Comparison of ENCODE assay signal across 8 cellular contexts in genomic region chr19:49157445-49158224, GRCh38. TPM values are rescaled to one million over a fixed set of nuclear protein-coding genes. Genes with fewer than 3 reads are reported as not detected.
A peak's percentile ranks its signal among the peaks of the same experiment; 100 is the strongest.
DNase-seq lines count a peak whose midpoint lies in the region; ATAC-seq and TF ChIP-seq lines count a peak whose summit lies in the region.

Gene TRPM4 (plus strand): TSS chr19:49157792. CDS start chr19:49157867, 75 bp downstream.

- no peaks in the 10 kb centered on the region for H3K9me3 Mint-ChIP-seq in activated T-helper 2 cell treated with anti-CD3 and anti-CD28 coated beads, Interferon-gamma antibody, Interleukin-2, Interleukin-4, amounts not matched to agents 10 μg/mL and 5 μg/mL and 100 μg/mL, durations not matched to agents 14 hours and 24 hours and 36 hours
- H3K9me3 Mint-ChIP-seq in naive thymus-derived CD8-positive, alpha-beta T cell: peaks cover 0 to 14% (median 0%) of the 10 kb centered on the region in 9 donors

- 1 to 4% methylated on average over 13 to 38 of the region's 41 CpGs for WGBS in testis, 2 donors

- H3K27me3 ChIP-seq in A673 (replicated peaks; ENCODE audit: insufficient read depth, low read depth, low read length, poor library complexity) (no peaks in the 10 kb centered on the region), testis (no peaks in the 10 kb centered on the region)

- TF ChIP-seq CTCF in A673 (conservative IDR thresholded peaks at IDR 0.05; ENCODE audit: low read depth, low read length) (no peak), fibroblast of the aortic adventitia (IDR thresholded peaks at IDR 0.05; ENCODE audit: insufficient read depth, low read length) (no peak), testis (IDR thresholded peaks at IDR 0.05) (no peak)

- H3K36me3 Mint-ChIP-seq in activated T-helper 2 cell treated with anti-CD3 and anti-CD28 coated beads, Interferon-gamma antibody, Interleukin-2, Interleukin-4, amounts not matched to agents 10 μg/mL and 5 μg/mL and 100 μg/mL, durations not matched to agents 14 hours and 24 hours and 36 hours (ENCODE audit: low read depth): no peaks in the 10 kb centered on the region
- H3K36me3 Mint-ChIP-seq in naive thymus-derived CD8-positive, alpha-beta T cell: peaks cover 0 to 9% (median 6%) of the 10 kb centered on the region in 3 donors

- TF ChIP-seq POLR2A in testis (IDR thresholded peaks at IDR 0.05): peak; percentile 33

- no TSS peak for BruUV-seq in A673 (replicated peaks; lab: Mats Ljungman, UMichigan)

- peak; percentile 64 to 79 for ATAC-seq in naive thymus-derived CD8-positive, alpha-beta T cell
- no peak for ATAC-seq in GM19023 (IDR thresholded peaks at IDR 0.05; ENCODE audit: unreplicated experiment)

- H3K4me1 ChIP-seq in A673 (ENCODE audit: insufficient read depth, low read length, poor library complexity, severe bottlenecking) (peaks cover 7% of the 10 kb centered on the region), testis (peaks cover 15% of the 10 kb centered on the region)

- H3K9me3 ChIP-seq in A673 (ENCODE audit: low read depth, low read length, poor library complexity, severe bottlenecking): no peaks in the 10 kb centered on the region
- H3K9me3 ChIP-seq in testis: no peaks in the 10 kb centered on the region

- peak within 1 kb of the TSS; percentile 99 for H3K4me3 ChIP-seq in A673 (ENCODE audit: low read depth, low read length, poor library complexity, severe bottlenecking)
- peak within 1 kb of the TSS; percentile 96 for H3K4me3 ChIP-seq in fibroblast of the aortic adventitia (ENCODE audit: low read depth, low read length)
- H3K4me3 ChIP-seq in testis: peak within 1 kb of the TSS; percentile 73 to 76

- POLR2A ChIA-PET in A673 (lab: Charles Lee; ENCODE audit: low non-redundant PET): no interaction called here
- POLR2A ChIA-PET in HEK293T (lab: Yijun Ruan, JAX): no interaction called here
- POLR2A ChIA-PET in naive thymus-derived CD8-positive, alpha-beta T cell (lab: Charles Lee): no interaction called here

- peak within 1 kb of the TSS; percentile 75 for H3K4me3 Mint-ChIP-seq in activated T-helper 2 cell treated with anti-CD3 and anti-CD28 coated beads, Interferon-gamma antibody, Interleukin-2, Interleukin-4, amounts not matched to agents 10 μg/mL and 5 μg/mL and 100 μg/mL, durations not matched to agents 14 hours and 24 hours and 36 hours (ENCODE audit: low read depth)
- peak within 1 kb of the TSS in 9 of 10 donors; percentile 19 to 83 (median 69) for H3K4me3 Mint-ChIP-seq in naive thymus-derived CD8-positive, alpha-beta T cell

- no peak within 1 kb of the TSS for H3K27ac Mint-ChIP-seq in activated T-helper 2 cell treated with anti-CD3 and anti-CD28 coated beads, Interferon-gamma antibody, Interleukin-2, Interleukin-4, amounts not matched to agents 10 μg/mL and 5 μg/mL and 100 μg/mL, durations not matched to agents 14 hours and 24 hours and 36 hours
- no peak within 1 kb of the TSS for H3K27ac Mint-ChIP-seq in naive thymus-derived CD8-positive, alpha-beta T cell

- CTCF ChIA-PET in A673 (lab: Charles Lee) (no interaction called here), HEK293T (lab: Yijun Ruan, JAX) (no interaction called here)

- peaks cover 6% of the 10 kb centered on the region for H3K4me1 Mint-ChIP-seq in activated T-helper 2 cell treated with anti-CD3 and anti-CD28 coated beads, Interferon-gamma antibody, Interleukin-2, Interleukin-4, amounts not matched to agents 10 μg/mL and 5 μg/mL and 100 μg/mL, durations not matched to agents 14 hours and 24 hours and 36 hours (ENCODE audit: low read depth)
- peaks cover 11 to 14% (median 13%) of the 10 kb centered on the region in 4 donors for H3K4me1 Mint-ChIP-seq in naive thymus-derived CD8-positive, alpha-beta T cell

- H3K36me3 ChIP-seq in A673 (ENCODE audit: insufficient read depth, low read length, poor library complexity, severe bottlenecking): peaks cover 3% of the 10 kb centered on the region
- no peaks in the 10 kb centered on the region for H3K36me3 ChIP-seq in testis (ENCODE audit: low read depth, missing control alignments)

- intact Hi-C loops in A673 (cut with micrococcal nuclease; ENCODE audit: unreplicated experiment) (no loop called here), testis (cut with DNase I; ENCODE audit: low total_unique reads) (no loop called here)
- intact Hi-C loops in activated T-helper 2 cell treated with anti-CD3 and anti-CD28 coated beads, Interferon-gamma antibody, Interleukin-2, Interleukin-4, amounts not matched to agents 10 μg/mL and 5 μg/mL and 100 μg/mL, durations not matched to agents 14 hours and 24 hours and 36 hours (cut with micrococcal nuclease): no loop called here

- DNase-seq in A673 (ENCODE audit: low spot score): peak; percentile 93
- peak; percentile 80 for DNase-seq in HEK293T (ENCODE audit: extremely low spot score)
- peak; percentile 58 for DNase-seq in NCI-H82 treated with DMSO at 0.1 percent for 48 hours (lab: John Stamatoyannopoulos, UW; ENCODE audit: unreplicated experiment)
- peak; percentile 54 for DNase-seq in activated T-helper 2 cell treated with anti-CD3 and anti-CD28 coated beads, Interferon-gamma antibody, Interleukin-2, Interleukin-4, amounts not matched to agents 10 μg/mL and 5 μg/mL and 100 μg/mL, durations not matched to agents 14 hours and 24 hours and 36 hours (ENCODE audit: low spot score)
- peak; percentile 65 for DNase-seq in fibroblast of the aortic adventitia (ENCODE audit: low read depth)
- peak in 3 of 10 donors; percentile 31 to 39 (median 39) for DNase-seq in naive thymus-derived CD8-positive, alpha-beta T cell
- peak; percentile 94 for DNase-seq in testis

- H3K27me3 Mint-ChIP-seq in activated T-helper 2 cell treated with anti-CD3 and anti-CD28 coated beads, Interferon-gamma antibody, Interleukin-2, Interleukin-4, amounts not matched to agents 10 μg/mL and 5 μg/mL and 100 μg/mL, durations not matched to agents 14 hours and 24 hours and 36 hours (ENCODE audit: low read depth): peaks cover 55% of the 10 kb centered on the region
- H3K27me3 Mint-ChIP-seq in naive thymus-derived CD8-positive, alpha-beta T cell: peaks cover 31 to 83% (median 66%) of the 10 kb centered on the region in 5 donors

- H3K27ac ChIP-seq in A673 (ENCODE audit: low read depth, low read length, poor library complexity, severe bottlenecking) (peak within 1 kb of the TSS; percentile 73), testis (peak within 1 kb of the TSS; percentile 70 to 85)

TF ChIP-seq in HEK293T, 16 proteins besides CTCF, POLR2A, EP300 and RAD21:
- no peak for TF ChIP-seq HDGF (IDR thresholded peaks at IDR 0.05; ENCODE audit: borderline replicate concordance)
- TF ChIP-seq FOXK2 (IDR thresholded peaks at IDR 0.05): no peak
- TF ChIP-seq BHLHE40 (IDR thresholded peaks at IDR 0.05; ENCODE audit: borderline replicate concordance): no peak
- TF ChIP-seq NFRKB (IDR thresholded peaks at IDR 0.05): no peak
- TF ChIP-seq ARNT (IDR thresholded peaks at IDR 0.05): no peak
- TF ChIP-seq TARDBP (IDR thresholded peaks at IDR 0.05): no peak
- no peak; the same call in 1 of the 2 replicates for TF ChIP-seq L3MBTL2 (conservative IDR thresholded peaks at IDR 0.05)
- TF ChIP-seq FOXA1 (IDR thresholded peaks at IDR 0.05): no peak
- no peak for TF ChIP-seq LEF1 (IDR thresholded peaks at IDR 0.05; ENCODE audit: borderline replicate concordance)
- TF ChIP-seq PKNOX1 (IDR thresholded peaks at IDR 0.05): no peak
- TF ChIP-seq SP1 (IDR thresholded peaks at IDR 0.05): no peak
TF ChIP-seq in HEK293T: peak in this region for 0.

RNA-seq across cellular contexts. Expression of gene TRPM4, which starts in this region (rescaled TPM):
- 107 and 116 TPM in 2 replicates for total RNA-seq in A673 (2021)
- total RNA-seq in activated T-helper 2 cell treated with anti-CD3 and anti-CD28 coated beads, Interferon-gamma antibody, Interleukin-2, Interleukin-4, amounts not matched to agents 10 μg/mL and 5 μg/mL and 100 μg/mL, durations not matched to agents 14 hours and 24 hours and 36 hours: 1.3 and 1.9 TPM in 2 replicates
- 14.0 and 15.0 TPM in 2 replicates for total RNA-seq in fibroblast of the aortic adventitia (ENCODE audit: low replicate concordance)
- not detected for total RNA-seq in naive thymus-derived CD8-positive, alpha-beta T cell
- polyA plus RNA-seq in naive thymus-derived CD8-positive, alpha-beta T cell: not detected
- total RNA-seq in testis: 10 to 100 TPM; 30.5 to 45.7 TPM
- 16.0 TPM for polyA plus RNA-seq in testis (ENCODE audit: insufficient read depth, low read depth, low replicate concordance)

Comparison
In these comparisons a context has a peak if more than half of its experiments do, and no peak if none do; other contexts are left out.
1. RNA of gene TRPM4 (polyA plus RNA-seq): 16.0 TPM in testis (single experiment); not detected in naive thymus-derived CD8-positive, alpha-beta T cell; every median in the first group is over 10 times any median in the second.
2. Peak in ATAC-seq in naive thymus-derived CD8-positive, alpha-beta T cell; RNA of the gene not detected or under 1 TPM.
3. Peak in every context shown above with its lines, with median percentiles within 50 percentile points of each other: H3K4me3 ChIP-seq.